8 cellular contexts compared by ENCODE assay signal in the genomic region with DNA sequence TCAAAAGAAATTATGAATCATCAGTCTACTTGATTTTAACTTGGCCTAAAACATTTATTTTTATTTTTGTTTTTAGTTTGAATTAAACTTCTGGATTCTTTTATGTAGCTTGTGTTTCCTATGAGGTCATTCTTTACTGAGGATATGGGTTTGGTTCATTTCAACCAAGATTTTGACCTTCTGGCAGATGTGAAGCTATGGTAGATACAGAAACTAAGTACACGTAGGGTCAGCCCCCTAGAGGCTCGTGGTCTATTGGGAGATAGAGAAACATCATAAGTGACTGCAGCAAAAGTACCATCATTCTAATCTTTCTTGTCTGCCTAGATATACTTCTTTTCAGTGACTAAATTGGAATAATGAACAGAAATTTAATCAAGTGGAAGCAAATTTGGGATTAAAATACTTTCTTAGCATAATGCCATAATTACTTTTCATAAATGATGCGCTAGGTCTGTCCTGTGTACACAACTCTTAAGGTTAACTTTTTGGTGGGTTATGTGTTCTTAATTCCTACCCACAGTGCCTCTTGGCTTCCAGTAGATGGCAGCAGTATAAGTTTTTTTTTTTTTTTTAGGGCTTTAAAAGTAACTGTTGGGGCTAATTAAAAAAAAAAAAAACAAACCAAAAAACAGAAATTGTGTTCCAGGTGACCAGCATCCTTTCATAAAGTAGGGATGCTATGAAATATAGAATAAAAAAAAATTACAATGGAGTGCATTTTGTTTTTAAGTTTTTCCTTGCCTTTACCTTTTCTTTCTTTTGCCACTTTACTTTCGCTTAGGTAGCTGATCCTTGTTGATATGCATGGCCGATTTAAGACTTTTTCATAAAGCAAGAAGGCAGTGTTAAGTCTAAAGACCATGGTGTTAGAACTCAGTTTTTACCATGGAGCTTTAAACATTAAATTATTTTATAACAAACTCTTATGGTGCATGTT.
A peak's percentile ranks its signal among the peaks of the same experiment; 100 is the strongest.
DNase-seq lines count a peak whose midpoint lies in the region; ATAC-seq and TF ChIP-seq lines count a peak whose summit lies in the region.

No MANE protein-coding gene starts in this region.

- peaks cover 60% of the 10 kb centered on the region for H3K36me3 Mint-ChIP-seq in nephron (ENCODE audit: low read depth)

- peak; percentile 1 to 14 for DNase-seq in NCI-H526 (lab: John Stamatoyannopoulos, UW)
- DNase-seq in NCI-H526 treated with DMSO at 0.1 percent for 48 hours (lab: John Stamatoyannopoulos, UW), result no peak
- DNase-seq in NCI-H1694 (lab: John Stamatoyannopoulos, UW), result peak; percentile 1
- peak; percentile 48 for DNase-seq in choroid plexus epithelial cell (ENCODE audit: low read depth)
- no peak for DNase-seq in epidermal melanocyte (ENCODE audit: insufficient read length, low spot score)

- H3K4me3 Mint-ChIP-seq in nephron, result no peak overlapping the region

- TF ChIP-seq CTCF in choroid plexus epithelial cell (conservative IDR thresholded peaks at IDR 0.05; ENCODE audit: low read depth, low read length) (peak; percentile 62), nephron (IDR thresholded peaks at IDR 0.05; ENCODE audit: unreplicated experiment in 3 of 3) (peak; percentile 69 to 71 (median 70))

- no peaks in the 10 kb centered on the region for H3K27me3 Mint-ChIP-seq in nephron (ENCODE audit: low read depth)

- peaks cover 30% of the 10 kb centered on the region for H3K4me1 Mint-ChIP-seq in nephron

- H3K9me3 Mint-ChIP-seq in nephron, result no peaks in the 10 kb centered on the region

- ATAC-seq in HG03280 (IDR thresholded peaks at IDR 0.05; ENCODE audit: unreplicated experiment) (no peak), HG03135 (IDR thresholded peaks at IDR 0.05; ENCODE audit: unreplicated experiment) (no peak)

- no peak overlapping the region for H3K4me3 ChIP-seq in choroid plexus epithelial cell (ENCODE audit: low read depth, low read length)

- H3K27ac Mint-ChIP-seq in nephron, result peak overlapping the region in 2 of 3 experiments; percentile 36 to 73

Comparison
In these comparisons a context has a peak if more than half of its experiments do, and no peak if none do; other contexts are left out.
1. DNase-seq: peak in NCI-H526 (2 of 2), NCI-H1694 (single experiment) and choroid plexus epithelial cell (single experiment); none in NCI-H526 treated with DMSO at 0.1 percent for 48 hours (single experiment) and epidermal melanocyte (single experiment).